In the genomic region with DNA sequence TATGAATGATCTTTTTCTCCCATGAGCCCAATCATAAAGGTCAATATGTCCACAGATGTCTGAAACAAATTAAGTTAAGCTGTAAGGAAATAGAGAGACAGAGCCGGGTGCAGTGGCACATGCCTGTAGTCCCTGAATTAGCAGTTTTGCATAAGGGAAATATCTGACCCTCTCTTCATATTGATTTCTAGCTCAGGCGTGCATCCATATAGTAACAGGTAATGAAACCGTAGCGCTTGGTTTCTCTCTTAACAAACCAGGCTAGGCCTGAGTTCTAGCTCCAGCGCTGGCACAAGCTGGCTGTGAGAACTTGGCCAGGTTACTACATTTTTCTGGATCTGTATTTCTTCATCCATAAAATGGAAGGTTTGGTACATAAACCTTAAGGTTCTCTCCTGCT, we compare ENCODE assay signal across 22 cellular contexts.
A peak's percentile ranks its signal among the peaks of the same experiment; 100 is the strongest.
DNase-seq lines count a peak whose midpoint lies in the region; ATAC-seq, FAIRE-seq and TF ChIP-seq lines count a peak whose summit lies in the region.
"Had no signal": no experiment of that assay in that cellular context is flagged by ENCODE, and none has a peak within 500 bp of the region (broad histone marks: within the 10 kb centered on the region; RNA-seq: fewer than 3 reads in every experiment).

No MANE protein-coding gene starts in this region.

- H3K27ac ChIP-seq in ACC112 (ENCODE audit: low read depth, low read length): no peak overlapping the region
- peak overlapping the region; percentile 36 for H3K27ac ChIP-seq in HUES48 (ENCODE audit: low read depth, low read length)
- H3K27ac ChIP-seq in esophagus squamous epithelium: peak overlapping the region in 3 of 4 donors; percentile 55 to 71 (median 66)
- peak overlapping the region in 7 of 8 donors; percentile 1 to 65 (median 47) for H3K27ac ChIP-seq in spleen
- H3K27ac ChIP-seq in thyroid gland: no peak overlapping the region
- H3K27ac ChIP-seq: WERI-Rb-1 had no signal

- intact Hi-C loops in esophagus squamous epithelium (cut with DNase I) (no loop called here), spleen (cut with DNase I; ENCODE audit: low total_unique reads) (no loop called here), thyroid gland (cut with DNase I) (no loop called here)

- H3K9me3 ChIP-seq in HUES48 (ENCODE audit: control insufficient read depth, insufficient read depth, low read length): no peaks in the 10 kb centered on the region
- no peaks in the 10 kb centered on the region for H3K9me3 ChIP-seq in esophagus squamous epithelium
- no peaks in the 10 kb centered on the region for H3K9me3 ChIP-seq in spleen
- no peaks in the 10 kb centered on the region for H3K9me3 ChIP-seq in thyroid gland
- H3K9me3 ChIP-seq: ovary had no signal

- peaks cover 14% of the 10 kb centered on the region for H3K4me1 ChIP-seq in ACC112 (ENCODE audit: control insufficient read depth, insufficient read depth, low read length, unreplicated experiment)
- H3K4me1 ChIP-seq in HUES48 (ENCODE audit: control insufficient read depth, insufficient read depth, low read length): peaks cover 50% of the 10 kb centered on the region
- H3K4me1 ChIP-seq in esophagus squamous epithelium: peaks cover 0 to 46% (median 14%) of the 10 kb centered on the region in 3 donors
- H3K4me1 ChIP-seq in spleen: peaks cover 0 to 42% (median 12%) of the 10 kb centered on the region in 6 donors
- H3K4me1 ChIP-seq in thyroid gland: no peaks in the 10 kb centered on the region

- TF ChIP-seq CTCF in esophagus squamous epithelium (IDR thresholded peaks at IDR 0.05): no peak
- no peak for TF ChIP-seq CTCF in spleen (IDR thresholded peaks at IDR 0.05 in 8 of 11, conservative IDR thresholded peaks at IDR 0.05 in 3 of 11)
- no peak for TF ChIP-seq CTCF in thyroid gland (IDR thresholded peaks at IDR 0.05)

- H3K4me3 ChIP-seq in ACC112 (ENCODE audit: low read depth, low read length) (no peak overlapping the region), HUES48 (ENCODE audit: low read depth, low read length) (no peak overlapping the region), esophagus squamous epithelium (no peak overlapping the region), spleen (no peak overlapping the region), thyroid gland (replicated peaks in 1 of 3) (no peak overlapping the region)
- H3K4me3 ChIP-seq: ovary had no signal

- no peaks in the 10 kb centered on the region for H3K79me2 ChIP-seq in ACC112 (ENCODE audit: control insufficient read depth, insufficient read depth, low read length, unreplicated experiment)

- H2AFZ ChIP-seq in ACC112 (ENCODE audit: low read length, unreplicated experiment): peak overlapping the region; percentile 98

- ATAC-seq in HG02884 (IDR thresholded peaks at IDR 0.05; ENCODE audit: unreplicated experiment): no peak
- ATAC-seq: activated CD8-positive, alpha-beta T cell treated with anti-CD3 and anti-CD28 coated beads, Interleukin-2, amount 10 ng/mL, durations not matched to agents 7 days and 5 days; activated naive CD8-positive, alpha-beta T cell treated with anti-CD3 and anti-CD28 coated beads, Interleukin-2, amount 50 U/mL, for 24 hours; activated T-cell treated with anti-CD3 and anti-CD28 coated beads, Interleukin-2, amount 50 U/mL, for 72 hours had no signal

- peaks cover under 1% of the 10 kb centered on the region; the same call in 1 of the 2 replicates for H3K27me3 ChIP-seq in ACC112 (ENCODE audit: insufficient read depth, low read length)
- H3K27me3 ChIP-seq in HUES48 (ENCODE audit: control insufficient read depth, insufficient read depth, low read length): peaks cover 29% of the 10 kb centered on the region
- peaks cover 0 to 6% (median 0%) of the 10 kb centered on the region in 4 donors for H3K27me3 ChIP-seq in esophagus squamous epithelium
- peaks cover 0 to 2% (median under 1%) of the 10 kb centered on the region in 7 donors for H3K27me3 ChIP-seq in spleen (replicated peaks in 1 of 7)
- no peaks in the 10 kb centered on the region for H3K27me3 ChIP-seq in thyroid gland
- H3K27me3 ChIP-seq: ovary had no signal

- TF ChIP-seq POLR2A in esophagus squamous epithelium (IDR thresholded peaks at IDR 0.05) (no peak), spleen (IDR thresholded peaks at IDR 0.05) (no peak), H54 (IDR thresholded peaks at IDR 0.05; ENCODE audit: low read depth, low read length) (no peak), thyroid gland (IDR thresholded peaks at IDR 0.05) (no peak)

- no peak for DNase-seq in esophagus squamous epithelium (lab: John Stamatoyannopoulos, UW)
- no peak for DNase-seq in spleen
- no peak for DNase-seq in NCI-H187 treated with DMSO at 0.1 percent for 48 hours (lab: John Stamatoyannopoulos, UW)
- no peak for DNase-seq in H54 (ENCODE audit: insufficient read length, low spot score)
- DNase-seq in thyroid gland: no peak
- DNase-seq: activated CD8-positive, alpha-beta T cell treated with anti-CD3 and anti-CD28 coated beads, Interleukin-2, amount 10 ng/mL, durations not matched to agents 7 days and 5 days; activated naive CD8-positive, alpha-beta T cell treated with anti-CD3 and anti-CD28 coated beads, Interleukin-2, amount 50 U/mL, for 24 hours; activated T-cell treated with anti-CD3 and anti-CD28 coated beads, Interleukin-2, amount 50 U/mL, for 72 hours; CD4-positive, CD25-positive, alpha-beta regulatory T cell; cerebellar nuclear complex; hypothalamus; kidney; NCI-H1436 treated with DMSO at 0.1 percent for 48 hours; ovary; SHP77; stimulated activated CD4-positive, alpha-beta T cell treated with anti-CD3 and anti-CD28 coated beads, Interleukin-4, amount 100 ng/mL, for 24 hours; WERI-Rb-1 had no signal

- H3K36me3 ChIP-seq in ACC112 (ENCODE audit: insufficient read depth, low read length) (no peaks in the 10 kb centered on the region), HUES48 (ENCODE audit: control insufficient read depth, insufficient read depth, low read length) (no peaks in the 10 kb centered on the region), esophagus squamous epithelium (no peaks in the 10 kb centered on the region), spleen (no peaks in the 10 kb centered on the region), thyroid gland (no peaks in the 10 kb centered on the region)
- H3K36me3 ChIP-seq: ovary, WERI-Rb-1 had no signal

- no peak overlapping the region for H3K9ac ChIP-seq in HUES48 (ENCODE audit: low read depth, low read length)

- no peak for FAIRE-seq in H54 (lab: Jason Lieb, UNC)
- FAIRE-seq: GM18507, HTR-8/SVneo, kidney had no signal

- WGBS in esophagus squamous epithelium, 2 donors: 79 to 96% methylated on average over 5 of the region's 5 CpGs
- 73 to 92% (median 77%) methylated on average over 5 of the region's 5 CpGs for WGBS in spleen, 5 donors
- WGBS in thyroid gland, 2 donors: 88 to 92% methylated on average over 5 of the region's 5 CpGs

Comparison
In these comparisons a context has a peak if more than half of its experiments do, and no peak if none do; other contexts are left out.
1. H3K27ac ChIP-seq: peak in HUES48 (single experiment), esophagus squamous epithelium (3 of 4) and spleen (7 of 8); none in ACC112 (single experiment) and thyroid gland (0 of 3).